In the genomic region with DNA sequence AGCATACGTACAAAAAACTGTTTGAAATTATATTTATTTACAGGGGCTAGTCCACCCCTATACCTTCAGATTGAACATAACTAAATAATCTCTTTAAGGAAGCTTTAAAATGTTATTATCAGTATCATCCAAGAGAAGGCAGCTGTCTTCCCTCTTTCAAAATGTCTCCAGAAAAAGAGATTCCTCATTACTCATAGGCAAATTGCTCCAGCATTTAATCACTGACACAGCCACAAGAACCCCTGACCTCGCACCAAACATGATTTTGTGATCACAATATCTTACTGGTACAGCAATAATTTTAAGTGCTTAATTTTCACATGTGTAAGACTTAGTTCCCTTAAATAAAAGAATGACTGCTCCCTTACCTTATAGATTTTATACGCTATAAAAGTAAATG, we compare ENCODE assay signal across 29 cellular contexts.
"Had no signal": no experiment of that assay in that cellular context is flagged by ENCODE, and none has a peak within 500 bp of the region (broad histone marks: within the 10 kb centered on the region; RNA-seq: fewer than 3 reads in every experiment).

No MANE protein-coding gene starts in this region.

- H3K27ac ChIP-seq: adrenal gland, body of pancreas, breast epithelium, Peyer's patch, SJSA1 had no signal

- H3K4me3 ChIP-seq: adrenal gland, body of pancreas, breast epithelium, MG63, Peyer's patch, SJSA1 had no signal

- DNase-seq: activated CD4-positive, alpha-beta T cell treated with anti-CD3 and anti-CD28 coated beads for 36 hours; activated CD4-positive, alpha-beta T cell treated with anti-CD3 and anti-CD28 coated beads, Interleukin-2, amount 10 ng/mL, durations not matched to agents 7 days and 5 days; activated CD4-positive, alpha-beta T cell treated with anti-CD3 and anti-CD28 coated beads, Interleukin-2, amount 50 U/mL, for 48 hours; activated CD8-positive, alpha-beta T cell treated with anti-CD3 and anti-CD28 coated beads, Interleukin-2, amount 10 ng/mL, durations not matched to agents 7 days and 5 days; activated gamma-delta T cell; activated naive CD4-positive, alpha-beta T cell treated with Interleukin-2 at 50 U/mL for 16 hours; activated naive CD8-positive, alpha-beta T cell treated with anti-CD3 and anti-CD28 coated beads, Interleukin-2, amount 10 ng/mL, durations not matched to agents 7 days and 5 days; activated T-cell treated with anti-CD3 and anti-CD28 coated beads, Interleukin-2, amount 50 U/mL, for 24 hours; adrenal gland; body of pancreas; Karpas-422; MG63; NCI-H1048; NCI-H1105 treated with DMSO at 0.1 percent for 48 hours; NCI-H1436 treated with DMSO at 0.1 percent for 48 hours; NCI-H1694 treated with DMSO at 0.1 percent for 48 hours; NCI-H2029; NCI-H2171; NCI-H510A; NCI-H526; NCI-H748 treated with DMSO at 0.1 percent for 48 hours; NK-92 treated with Interleukin-12 subunit alpha and Interleukin-12 subunit beta, amount 100 ng/mL, for 24 hours; PC-3; Peyer's patch; RPMI8226; SHP77 treated with DMSO at 0.1 percent for 48 hours; SK-N-SH had no signal

- H3K9me3 ChIP-seq: adrenal gland, body of pancreas, breast epithelium, MG63, Peyer's patch, SJSA1, SK-N-SH had no signal

- H3K4me1 ChIP-seq: adrenal gland, body of pancreas, breast epithelium, Peyer's patch, SJSA1 had no signal

- H3K9ac ChIP-seq: SK-N-SH had no signal

- H3K27me3 ChIP-seq: adrenal gland, body of pancreas, breast epithelium, MG63, Peyer's patch, SJSA1 had no signal

- H3K4me2 ChIP-seq: SK-N-SH had no signal
